8 cellular contexts compared by ENCODE assay signal in the genomic region with DNA sequence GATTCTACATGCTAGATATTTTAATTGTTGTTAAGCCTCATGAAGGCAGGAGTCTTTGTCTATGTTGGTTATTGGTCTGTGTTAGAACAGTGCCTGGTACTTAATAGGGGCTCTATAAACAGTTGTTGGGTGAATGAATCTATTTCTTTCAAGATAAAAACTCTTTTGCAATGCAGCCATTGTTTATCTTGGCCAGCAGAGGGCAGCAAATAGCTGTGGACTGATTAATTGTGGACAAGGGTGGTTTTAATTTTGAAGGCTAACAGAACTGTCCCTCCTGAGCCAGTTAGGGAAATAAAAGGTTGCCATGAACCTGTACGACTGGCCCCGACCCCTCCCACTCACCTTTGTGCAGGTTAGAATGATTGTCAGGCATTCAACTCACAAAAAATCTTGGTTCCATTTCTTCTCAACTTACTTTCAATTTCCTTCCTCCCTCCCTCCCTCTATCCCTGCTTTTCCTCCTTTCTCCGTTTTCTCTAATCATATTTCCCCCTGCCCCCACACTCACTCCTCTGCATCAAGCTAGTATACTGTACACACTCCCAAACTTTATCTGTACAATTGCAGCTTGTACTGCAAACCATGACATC.
A peak's percentile ranks its signal among the peaks of the same experiment; 100 is the strongest.
DNase-seq lines count a peak whose midpoint lies in the region; ATAC-seq and TF ChIP-seq lines count a peak whose summit lies in the region.

No MANE protein-coding gene starts in this region.

- POLR2A ChIA-PET in GM10248 (lab: Yijun Ruan, JAX) = no interaction called here

- H3K4me1 ChIP-seq in SJSA1 (replicated peaks) (peaks cover 16% of the 10 kb centered on the region), ascending aorta (peaks cover 0 to 16% of the 10 kb centered on the region in 2 donors)

- TF ChIP-seq CTCF in GM10248 (IDR thresholded peaks at IDR 0.05; ENCODE audit: control extremely low read depth, extremely low read depth, low read depth, missing control alignments) (peak; percentile 84), ascending aorta (IDR thresholded peaks at IDR 0.05) (peak; percentile 76 to 82 (median 81))

- no peak for ATAC-seq in HG02885 (IDR thresholded peaks at IDR 0.05; ENCODE audit: poor library complexity, unreplicated experiment)

- no peaks in the 10 kb centered on the region for H3K36me3 ChIP-seq in SJSA1
- H3K36me3 ChIP-seq in ascending aorta = no peaks in the 10 kb centered on the region

- no peaks in the 10 kb centered on the region for H3K9me3 ChIP-seq in SJSA1 (replicated peaks)
- H3K9me3 ChIP-seq in ascending aorta = no peaks in the 10 kb centered on the region

- H3K4me3 ChIP-seq in SJSA1 = no peak overlapping the region
- H3K4me3 ChIP-seq in ascending aorta = peak overlapping the region; percentile 52 to 53

- intact Hi-C loops in ascending aorta (cut with DNase I) = loop anchor here (1.0 to 5.0 kb wide), 3 partner anchors 206 to 326 kb away; no protein-coding TSS in a partner anchor

- CTCF ChIA-PET in GM10248 (lab: Yijun Ruan, JAX) = interaction anchor here (0.6 to 5.3 kb wide), 63 partner anchors 9 to 1624 kb away, joined by 3 to 43 read pairs (median 4); no protein-coding TSS in a partner anchor

- H3K27ac ChIP-seq in SJSA1 (no peak overlapping the region), ascending aorta (no peak overlapping the region)

- peak; percentile 48 for DNase-seq in GM10248 (ENCODE audit: extremely low spot score)
- peak; percentile 60 for DNase-seq in LoVo (ENCODE audit: low spot score)
- peak; percentile 37 to 55 for DNase-seq in SJSA1 (ENCODE audit: low read depth in 1 of 2, low spot score in 2 of 2)
- peak in 1 of 2 donors; percentile 71 for DNase-seq in ascending aorta (ENCODE audit: low spot score in 2 of 2)
- DNase-seq in hippocampal formation (lab: John Stamatoyannopoulos, UW) = peak; percentile 34 to 52
- peak; percentile 28 for DNase-seq in stimulated activated CD4-positive, alpha-beta T cell treated with anti-CD3 and anti-CD28 coated beads, Interleukin-12 subunit alpha, Interleukin-12 subunit beta, amount 100 ng/mL, for 4 hours
- DNase-seq in OCI-M2 (lab: John Stamatoyannopoulos, UW; ENCODE audit: unreplicated experiment) = no peak

- H3K27me3 ChIP-seq in SJSA1 (replicated peaks) (no peaks in the 10 kb centered on the region), ascending aorta (no peaks in the 10 kb centered on the region)
